In genomic region chr3:1087066-1087555, GRCh38 we compare ENCODE assay signal across 10 cellular contexts. TPM values are rescaled to one million over a fixed set of nuclear protein-coding genes. Genes with fewer than 3 reads are reported as not detected.
A peak's percentile ranks its signal among the peaks of the same experiment; 100 is the strongest.
DNase-seq lines count a peak whose midpoint lies in the region; ATAC-seq, FAIRE-seq and TF ChIP-seq lines count a peak whose summit lies in the region.
"Had no signal": no experiment of that assay in that cellular context is flagged by ENCODE, and none has a peak within 500 bp of the region (broad histone marks: within the 10 kb centered on the region; RNA-seq: fewer than 3 reads in every experiment).

No MANE protein-coding gene starts in this region.

- FAIRE-seq in urothelium cell line (lab: Jason Lieb, UNC) = no peak

- no peaks in the 10 kb centered on the region for H3K4me1 ChIP-seq in left ventricle myocardium inferior
- H3K4me1 ChIP-seq: BLaER1 treated with 17β-estradiol and CSF1 and Interleukin-3, amounts not matched to agents 10 nM and 100 nM had no signal

- H3K4me3 ChIP-seq in left ventricle myocardium inferior (no peak overlapping the region), astrocyte of the spinal cord (ENCODE audit: low read depth, low read length) (no peak overlapping the region)
- H3K4me3 ChIP-seq: BLaER1 treated with 17β-estradiol and CSF1 and Interleukin-3, amounts not matched to agents 10 nM and 100 nM had no signal

- H3K27me3 ChIP-seq in left ventricle myocardium inferior (ENCODE audit: low read depth) = peaks cover 12% of the 10 kb centered on the region
- H3K27me3 ChIP-seq: BLaER1 treated with 17β-estradiol and CSF1 and Interleukin-3, amounts not matched to agents 10 nM and 100 nM had no signal

- H3K9me3 ChIP-seq in left ventricle myocardium inferior (replicated peaks) = no peaks in the 10 kb centered on the region
- H3K9me3 ChIP-seq: BLaER1 treated with 17β-estradiol and CSF1 and Interleukin-3, amounts not matched to agents 10 nM and 100 nM had no signal

- intact Hi-C loops in Right ventricle myocardium inferior (cut with DNase I) = no loop called here
- intact Hi-C loops in left ventricle myocardium inferior (cut with micrococcal nuclease) = no loop called here

- TF ChIP-seq CTCF in left ventricle myocardium inferior (IDR thresholded peaks at IDR 0.05; ENCODE audit: borderline replicate concordance) (no peak), astrocyte of the spinal cord (IDR thresholded peaks at IDR 0.05; ENCODE audit: low read depth, low read length) (peak; percentile 29), GM13977 (IDR thresholded peaks at IDR 0.05; ENCODE audit: extremely low read depth, insufficient read depth, missing control alignments) (no peak)

- peak; percentile 62 for DNase-seq in Right ventricle myocardium inferior (ENCODE audit: missing footprints)
- DNase-seq in left ventricle myocardium inferior = no peak
- DNase-seq in astrocyte of the spinal cord (ENCODE audit: low read depth, low spot score) = peak; percentile 95
- peak; percentile 53 for DNase-seq in left kidney (ENCODE audit: low read depth, low spot score)
- DNase-seq in urothelium cell line (ENCODE audit: low spot score) = peak; percentile 66
- no peak for DNase-seq in OCI-M2 (lab: John Stamatoyannopoulos, UW; ENCODE audit: unreplicated experiment)
- DNase-seq in stimulated activated CD4-positive, alpha-beta T cell treated with anti-CD3 and anti-CD28 coated beads, Interleukin-12 subunit alpha, Interleukin-12 subunit beta, amount 100 ng/mL, for 4 hours = no peak
- no peak for DNase-seq in GM13977 (ENCODE audit: low spot score)
- DNase-seq: activated T-cell treated with anti-CD3 and anti-CD28 coated beads, Interleukin-2, amount 50 U/mL, for 72 hours had no signal

- in situ Hi-C loops in astrocyte of the spinal cord (cut with HindIII; ENCODE audit: low sequenced_read_pairs) (no loop called here), GM13977 (cut with MboI; ENCODE audit: low pct_unique_long_range_greater_than_20kb, low sequenced_read_pairs, unreplicated experiment) (no loop called here)

- no peak overlapping the region for H3K27ac ChIP-seq in left ventricle myocardium inferior (replicated peaks)
- H3K27ac ChIP-seq: BLaER1 treated with 17β-estradiol and CSF1 and Interleukin-3, amounts not matched to agents 10 nM and 100 nM had no signal

- no peaks in the 10 kb centered on the region for H3K36me3 ChIP-seq in left ventricle myocardium inferior
- H3K36me3 ChIP-seq: BLaER1 treated with 17β-estradiol and CSF1 and Interleukin-3, amounts not matched to agents 10 nM and 100 nM had no signal

- no peak for ATAC-seq in Right ventricle myocardium inferior
- ATAC-seq: activated T-cell treated with anti-CD3 and anti-CD28 coated beads, Interleukin-2, amount 50 U/mL, for 72 hours had no signal

RNA-seq across cellular contexts. Expression of gene CNTN6, which starts 5.7 kb away (rescaled TPM):
- total RNA-seq in Right ventricle myocardium inferior (not detected), left ventricle myocardium inferior (not detected)
- total RNA-seq: activated T-cell treated with anti-CD3 and anti-CD28 coated beads, Interleukin-2, amount 50 U/mL, for 72 hours had no signal

Comparison
In these comparisons a context has a peak if more than half of its experiments do, and no peak if none do; other contexts are left out.
1. DNase-seq: peak in Right ventricle myocardium inferior (single experiment), astrocyte of the spinal cord (single experiment), left kidney (single experiment) and urothelium cell line (single experiment); none in left ventricle myocardium inferior (single experiment), OCI-M2 (single experiment), stimulated activated CD4-positive, alpha-beta T cell treated with anti-CD3 and anti-CD28 coated beads, Interleukin-12 subunit alpha, Interleukin-12 subunit beta, amount 100 ng/mL, for 4 hours (single experiment) and GM13977 (single experiment).